9 cellular contexts compared by ENCODE assay signal in genomic region chr12:132615579-132616066, GRCh38. TPM values are rescaled to one million over a fixed set of nuclear protein-coding genes. Genes with fewer than 3 reads are reported as not detected.
"Had no signal": no experiment of that assay in that cellular context is flagged by ENCODE, and none has a peak within 500 bp of the region (broad histone marks: within the 10 kb centered on the region; RNA-seq: fewer than 3 reads in every experiment).

No MANE protein-coding gene starts in this region.

- H3K27ac ChIP-seq: ascending aorta, body of pancreas, SJCRH30 had no signal

- H3K27me3 ChIP-seq: SJCRH30 had no signal

- DNase-seq: activated gamma-delta T cell had no signal

- H3K4me1 ChIP-seq: SJCRH30 had no signal

- H3K4me3 ChIP-seq: ascending aorta, body of pancreas, K562, SJCRH30 had no signal

- H3K9me3 ChIP-seq: SJCRH30 had no signal

- H3K36me3 ChIP-seq: ascending aorta, SJCRH30 had no signal

RNA-seq across cellular contexts. Expression of gene P2RX2, which starts 3.0 kb away (rescaled TPM):
- total RNA-seq: activated CD8-positive, alpha-beta T cell treated with anti-CD3 and anti-CD28 coated beads, Interleukin-2, amount 10 ng/mL, durations not matched to agents 7 days and 5 days; activated T-cell treated with anti-CD3 and anti-CD28 coated beads, Interleukin-2, amount 50 U/mL, for 4 hours; ascending aorta; K562; Right ventricle myocardium superior; SJCRH30; T-helper 1 cell treated with Interleukin-12 subunit alpha and Interleukin-12 subunit beta and Interleukin-4 antibody, amounts not matched to agents 30 ng/mL and 1 ng/mL, for 36 hours had no signal
- polyA plus RNA-seq: K562 had no signal

RNA-seq across cellular contexts. Expression of gene LRCOL1, which starts 5.2 kb away (rescaled TPM):
- total RNA-seq: activated CD8-positive, alpha-beta T cell treated with anti-CD3 and anti-CD28 coated beads, Interleukin-2, amount 10 ng/mL, durations not matched to agents 7 days and 5 days; activated T-cell treated with anti-CD3 and anti-CD28 coated beads, Interleukin-2, amount 50 U/mL, for 4 hours; ascending aorta; body of pancreas; K562; Right ventricle myocardium superior; SJCRH30; T-helper 1 cell treated with Interleukin-12 subunit alpha and Interleukin-12 subunit beta and Interleukin-4 antibody, amounts not matched to agents 30 ng/mL and 1 ng/mL, for 36 hours had no signal
- polyA plus RNA-seq: K562 had no signal
